19 cellular contexts compared by ENCODE assay signal in the genomic region with DNA sequence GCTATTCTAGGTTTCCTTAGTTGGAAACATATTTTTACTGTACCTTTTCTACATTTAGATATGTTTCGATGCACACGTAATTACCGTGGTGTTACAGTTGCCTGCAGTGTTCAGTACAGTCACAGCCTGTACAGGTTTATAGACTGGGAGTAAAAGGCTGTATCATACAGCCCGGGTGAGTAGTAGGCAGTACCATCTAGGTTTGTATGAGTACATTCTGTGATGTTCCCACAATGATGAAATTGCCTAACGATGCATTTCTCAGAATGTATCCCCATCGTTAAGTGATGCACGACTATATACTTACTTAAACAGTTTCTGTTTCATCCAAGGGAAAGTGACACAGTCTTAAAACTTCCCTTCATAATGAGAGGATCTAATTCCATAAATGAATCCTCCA. TPM values are rescaled to one million over a fixed set of nuclear protein-coding genes. Genes with fewer than 3 reads are reported as not detected.
A peak's percentile ranks its signal among the peaks of the same experiment; 100 is the strongest.
DNase-seq lines count a peak whose midpoint lies in the region; ATAC-seq lines count a peak whose summit lies in the region.
"Had no signal": no experiment of that assay in that cellular context is flagged by ENCODE, and none has a peak within 500 bp of the region (broad histone marks: within the 10 kb centered on the region; RNA-seq: fewer than 3 reads in every experiment).

No MANE protein-coding gene starts in this region.

- no peak overlapping the region for H3K4me3 Mint-ChIP-seq in stimulated activated effector memory CD8-positive, alpha-beta T cell treated with anti-CD3 and anti-CD28 coated beads, Interleukin-12 subunit alpha, Interleukin-12 subunit beta, amount 100 ng/mL, for 72 hours
- no peak overlapping the region for H3K4me3 Mint-ChIP-seq in activated T-cell treated with anti-CD3 and anti-CD28 coated beads, Interleukin-2, amount 50 U/mL, for 4 hours
- H3K4me3 Mint-ChIP-seq: B cell; CD4-positive, alpha-beta T cell had no signal

- peaks cover 34% of the 10 kb centered on the region for H3K27me3 Mint-ChIP-seq in activated T-cell treated with anti-CD3 and anti-CD28 coated beads, Interleukin-2, amount 50 U/mL, for 4 hours (ENCODE audit: low read depth)

- no peaks in the 10 kb centered on the region for H3K36me3 Mint-ChIP-seq in stimulated activated effector memory CD8-positive, alpha-beta T cell treated with anti-CD3 and anti-CD28 coated beads, Interleukin-12 subunit alpha, Interleukin-12 subunit beta, amount 100 ng/mL, for 72 hours
- no peaks in the 10 kb centered on the region for H3K36me3 Mint-ChIP-seq in activated T-cell treated with anti-CD3 and anti-CD28 coated beads, Interleukin-2, amount 50 U/mL, for 4 hours (ENCODE audit: insufficient read depth)

- no peaks in the 10 kb centered on the region for H3K9me2 ChIP-seq in Karpas-422 (replicated peaks; ENCODE audit: insufficient read depth, low read length)

- H3K9ac ChIP-seq in BLaER1 treated with 17β-estradiol and CSF1 and Interleukin-3, amounts not matched to agents 10 nM and 100 nM, result no peak overlapping the region
- peak overlapping the region; percentile 70 for H3K9ac ChIP-seq in Karpas-422 (ENCODE audit: low read length)

- peaks cover 16 to 36% (median 33%) of the 10 kb centered on the region in 10 experiments for H3K4me1 ChIP-seq in BLaER1 treated with 17β-estradiol and CSF1 and Interleukin-3, amounts not matched to agents 10 nM and 100 nM
- peaks cover 87% of the 10 kb centered on the region for H3K4me1 ChIP-seq in Karpas-422 (ENCODE audit: low read length)

- peaks cover 16% of the 10 kb centered on the region for H3K4me1 Mint-ChIP-seq in stimulated activated effector memory CD8-positive, alpha-beta T cell treated with anti-CD3 and anti-CD28 coated beads, Interleukin-12 subunit alpha, Interleukin-12 subunit beta, amount 100 ng/mL, for 72 hours
- peaks cover 7% of the 10 kb centered on the region for H3K4me1 Mint-ChIP-seq in activated T-cell treated with anti-CD3 and anti-CD28 coated beads, Interleukin-2, amount 50 U/mL, for 4 hours (ENCODE audit: low read depth)

- peak; percentile 57 for ATAC-seq in stimulated activated effector memory CD8-positive, alpha-beta T cell treated with anti-CD3 and anti-CD28 coated beads, Interleukin-12 subunit alpha, Interleukin-12 subunit beta, amount 100 ng/mL, for 72 hours
- ATAC-seq in HG02970 (IDR thresholded peaks at IDR 0.05; ENCODE audit: low FRiP score, unreplicated experiment), result no peak
- no peak for ATAC-seq in activated T-cell treated with anti-CD3 and anti-CD28 coated beads, Interleukin-2, amount 50 U/mL, for 4 hours
- ATAC-seq: GM12878 had no signal

- no peak overlapping the region for H3K27ac Mint-ChIP-seq in stimulated activated effector memory CD8-positive, alpha-beta T cell treated with anti-CD3 and anti-CD28 coated beads, Interleukin-12 subunit alpha, Interleukin-12 subunit beta, amount 100 ng/mL, for 72 hours
- H3K27ac Mint-ChIP-seq: B cell; CD4-positive, alpha-beta T cell had no signal

- peaks cover 0 to 22% (median 6%) of the 10 kb centered on the region in 11 experiments; a peak in 12 of 22 replicates for H3K9me3 ChIP-seq in BLaER1 treated with 17β-estradiol and CSF1 and Interleukin-3, amounts not matched to agents 10 nM and 100 nM (replicated peaks in 1 of 11)
- no peaks in the 10 kb centered on the region for H3K9me3 ChIP-seq in Karpas-422 (ENCODE audit: low read length)
- H3K9me3 ChIP-seq: Caco-2, HAP-1 had no signal

- DNase-seq in Karpas-422 (no peak), LoVo (ENCODE audit: low spot score) (no peak), activated gamma-delta T cell treated with Interleukin-2 at 50 U/mL for 16 hours (no peak)
- no peak for DNase-seq in stimulated activated effector memory CD8-positive, alpha-beta T cell treated with anti-CD3 and anti-CD28 coated beads, Interleukin-12 subunit alpha, Interleukin-12 subunit beta, amount 100 ng/mL, for 72 hours (ENCODE audit: low spot score in 2 of 2)
- DNase-seq in activated T-cell treated with anti-CD3 and anti-CD28 coated beads, Interleukin-2, amount 50 U/mL, for 4 hours, result no peak
- DNase-seq: Caco-2; CD4-positive, alpha-beta T cell; DMS79; GF-D8 had no signal

- no peak overlapping the region for H2AFZ ChIP-seq in Karpas-422 (ENCODE audit: low read length)

- no peaks in the 10 kb centered on the region for H3K79me2 ChIP-seq in Karpas-422 (ENCODE audit: low read length)

- H3K36me3 ChIP-seq in BLaER1 treated with 17β-estradiol and CSF1 and Interleukin-3, amounts not matched to agents 10 nM and 100 nM, result no peaks in the 10 kb centered on the region
- no peaks in the 10 kb centered on the region for H3K36me3 ChIP-seq in Karpas-422 (ENCODE audit: insufficient read depth, low read length)
- H3K36me3 ChIP-seq: HAP-1 had no signal

- peak overlapping the region in 2 of 11 experiments; percentile 31 to 37; a peak in 2 of 22 replicates for H3K27ac ChIP-seq in BLaER1 treated with 17β-estradiol and CSF1 and Interleukin-3, amounts not matched to agents 10 nM and 100 nM
- H3K27ac ChIP-seq in Karpas-422 (ENCODE audit: low read length) (peak overlapping the region; percentile 99), angular gyrus (ENCODE audit: low read depth, low read length) (peak overlapping the region; percentile 67)
- H3K27ac ChIP-seq: C4-2B, HL-60 had no signal

- H3K4me2 ChIP-seq in BLaER1 treated with 17β-estradiol and CSF1 and Interleukin-3, amounts not matched to agents 10 nM and 100 nM, result peak overlapping the region in 8 of 11 experiments; percentile 34 to 88 (median 59); a peak in 15 of 22 replicates
- peak overlapping the region; percentile 75 for H3K4me2 ChIP-seq in Karpas-422 (ENCODE audit: low read depth, low read length, poor library complexity, severe bottlenecking)

- no peaks in the 10 kb centered on the region for H3K9me3 Mint-ChIP-seq in stimulated activated effector memory CD8-positive, alpha-beta T cell treated with anti-CD3 and anti-CD28 coated beads, Interleukin-12 subunit alpha, Interleukin-12 subunit beta, amount 100 ng/mL, for 72 hours
- H3K9me3 Mint-ChIP-seq in activated T-cell treated with anti-CD3 and anti-CD28 coated beads, Interleukin-2, amount 50 U/mL, for 4 hours, result peaks cover 7% of the 10 kb centered on the region
- H3K9me3 Mint-ChIP-seq: CD4-positive, alpha-beta T cell had no signal

- H3K27me3 ChIP-seq in BLaER1 treated with 17β-estradiol and CSF1 and Interleukin-3, amounts not matched to agents 10 nM and 100 nM, result no peaks in the 10 kb centered on the region
- no peaks in the 10 kb centered on the region for H3K27me3 ChIP-seq in Karpas-422 (ENCODE audit: low read length)

- H4K20me1 ChIP-seq in BLaER1 treated with 17β-estradiol and CSF1 and Interleukin-3, amounts not matched to agents 10 nM and 100 nM, result no peaks in the 10 kb centered on the region; a peak in 1 of 22 replicates
- H4K20me1 ChIP-seq in Karpas-422 (ENCODE audit: insufficient read depth, low read depth, low read length), result no peaks in the 10 kb centered on the region

- no peak overlapping the region for H3K4me3 ChIP-seq in BLaER1 treated with 17β-estradiol and CSF1 and Interleukin-3, amounts not matched to agents 10 nM and 100 nM
- peak overlapping the region; percentile 54 for H3K4me3 ChIP-seq in Karpas-422 (ENCODE audit: low read length)
- H3K4me3 ChIP-seq: GM12878, HAP-1 had no signal

RNA-seq across cellular contexts. Expression of gene THY1, which starts 13.1 kb away (rescaled TPM):
- not detected in 2 replicates for total RNA-seq in Karpas-422 (2014; rRNA removed; shearing (Covaris generic); ENCODE audit: low replicate concordance)
- total RNA-seq in activated T-cell treated with anti-CD3 and anti-CD28 coated beads, Interleukin-2, amount 50 U/mL, for 4 hours, result under 1 TPM; 0.35 to 0.52 (median 0.40) TPM
- total RNA-seq: B cell; Caco-2; CD4-positive, alpha-beta T cell; HT1080 had no signal

RNA-seq across cellular contexts. Expression of gene USP2, which starts 54.6 kb away (rescaled TPM):
- 15.4 and 16.9 TPM in 2 replicates for total RNA-seq in Karpas-422 (2014; rRNA removed; shearing (Covaris generic); ENCODE audit: low replicate concordance)
- under 1 TPM; 0.19 to 0.53 (median 0.37) TPM for total RNA-seq in activated T-cell treated with anti-CD3 and anti-CD28 coated beads, Interleukin-2, amount 50 U/mL, for 4 hours
- total RNA-seq: A172, B cell had no signal

Comparison
In these comparisons a context has a peak if more than half of its experiments do, and no peak if none do; other contexts are left out.
1. RNA of gene USP2, which starts 54.6 kb away (total RNA-seq): 15.4 to 16.9 TPM in Karpas-422; 0.19 to 0.53 TPM in activated T-cell treated with anti-CD3 and anti-CD28 coated beads, Interleukin-2, amount 50 U/mL, for 4 hours; every median in the first group is over 10 times any median in the second.